1 cellular context compared by ENCODE assay signal in genomic region chrX:13467243-13467642, GRCh38.
TF ChIP-seq lines count a peak whose summit lies in the region.

No MANE protein-coding gene starts in this region.

TF ChIP-seq in SK-N-SH treated with all-trans-retinoic acid at 6 μM for 48 hours, 23 proteins besides CTCF, POLR2A, EP300 and RAD21 (continued from another document):
- TF ChIP-seq ISL1 (CRISPR knock-in tag; IDR thresholded peaks at IDR 0.05) (no peak), SNAI2 (CRISPR knock-in tag; IDR thresholded peaks at IDR 0.05) (no peak)
